ENCODE assay signal across 8 cellular contexts in genomic region chr4:52713456-52713937, GRCh38. TPM values are rescaled to one million over a fixed set of nuclear protein-coding genes. Genes with fewer than 3 reads are reported as not detected.
DNase-seq lines count a peak whose midpoint lies in the region; ATAC-seq and TF ChIP-seq lines count a peak whose summit lies in the region.

No MANE protein-coding gene starts in this region.

- intact Hi-C loops in Panc1 (cut with micrococcal nuclease; ENCODE audit: unreplicated experiment) (no loop called here), prostate gland (cut with DNase I) (loop anchor here (5.0 kb wide), 1 partner anchor 56 kb away; the partner anchor contains the start of gene USP46)

- TF ChIP-seq CTCF in GM12875 (IDR thresholded peaks at IDR 0.05; ENCODE audit: borderline replicate concordance, insufficient read depth, low read depth, low read length): no peak
- TF ChIP-seq CTCF in Panc1 (IDR thresholded peaks at IDR 0.05): no peak
- TF ChIP-seq CTCF in prostate gland (IDR thresholded peaks at IDR 0.05): no peak

- H3K9me3 ChIP-seq in Panc1 (ENCODE audit: control insufficient read depth, insufficient read depth, low read depth, low read length) (no peaks in the 10 kb centered on the region), prostate gland (no peaks in the 10 kb centered on the region)

- 56% methylated on average over 12 of the region's 12 CpGs for WGBS in prostate gland

- DNase-seq in Panc1 (ENCODE audit: low read depth, low spot score) (no peak), erythroblast (lab: John Stamatoyannopoulos, UW) (peak; percentile 50 to 61), prostate gland (ENCODE audit: low spot score) (no peak), COLO829 (ENCODE audit: low spot score) (no peak), G401 (ENCODE audit: low spot score) (no peak), C1 segment of cervical spinal cord (lab: John Stamatoyannopoulos, UW) (no peak)

- BruUV-seq in Panc1 (replicated peaks; lab: Mats Ljungman, UMichigan): no TSS peak

- H3K4me3 ChIP-seq in GM12875 (ENCODE audit: low read depth, low read length) (peak overlapping the region; percentile 91), Panc1 (ENCODE audit: low read depth in 2 of 2, low read length in 2 of 2) (peak overlapping the region; percentile 78 to 80), prostate gland (peak overlapping the region; percentile 88 to 96)

- H3K27me3 ChIP-seq in Panc1 (ENCODE audit: control insufficient read depth, insufficient read depth, low read length): no peaks in the 10 kb centered on the region
- H3K27me3 ChIP-seq in prostate gland (replicated peaks; ENCODE audit: insufficient read depth): no peaks in the 10 kb centered on the region

- H3K4me1 ChIP-seq in Panc1 (ENCODE audit: control insufficient read depth, insufficient read depth, low read length) (peaks cover 13% of the 10 kb centered on the region), prostate gland (replicated peaks) (peaks cover 2% of the 10 kb centered on the region)

- H3K27ac ChIP-seq in Panc1 (ENCODE audit: low read length): peak overlapping the region; percentile 86
- H3K27ac ChIP-seq in prostate gland: peak overlapping the region; percentile 90 to 91

- in situ Hi-C loops in Panc1 (cut with HindIII; ENCODE audit: low pct_unique_long_range_greater_than_20kb, low sequenced_read_pairs) (no loop called here), G401 (cut with HindIII; ENCODE audit: low sequenced_read_pairs) (no loop called here)

- CTCF ChIA-PET in Panc1 (lab: Charles Lee): no interaction called here

- H3K36me3 ChIP-seq in Panc1 (ENCODE audit: control insufficient read depth, insufficient read depth, low read length) (peaks cover 14% of the 10 kb centered on the region), prostate gland (no peaks in the 10 kb centered on the region)

- POLR2A ChIA-PET in Panc1 (lab: Charles Lee): no interaction called here

- TF ChIP-seq POLR2A in erythroblast (IDR thresholded peaks at IDR 0.05; ENCODE audit: low read length) (no peak), prostate gland (IDR thresholded peaks at IDR 0.05) (no peak)

- ATAC-seq in Panc1 (no peak), GM18519 (IDR thresholded peaks at IDR 0.05; ENCODE audit: low FRiP score, unreplicated experiment) (no peak)

RNA-seq across cellular contexts. Expression of gene ERVMER34-1, which starts 37.7 kb away (rescaled TPM):
- total RNA-seq in Panc1 (2021; ENCODE audit: unreplicated experiment) (0.67 TPM), prostate gland (1 to 10 TPM; 1.2 to 1.4 TPM)
- 0.13 TPM for polyA plus RNA-seq in Panc1 (2012; ENCODE audit: insufficient read length)
- total RNA-seq in G401 (2014; rRNA removed; shearing (Covaris generic)): not detected in 2 replicates

RNA-seq across cellular contexts. Expression of gene USP46, which starts 54.4 kb away (rescaled TPM):
- 15.5 TPM for total RNA-seq in Panc1 (2021; ENCODE audit: unreplicated experiment)
- polyA plus RNA-seq in Panc1 (2012; ENCODE audit: insufficient read length): 7.2 TPM
- total RNA-seq in prostate gland: 10 to 100 TPM in 1 of 2 donors, 1 to 10 TPM in 1; 9.2 to 26.3 TPM
- 11.5 and 13.0 TPM in 2 replicates for total RNA-seq in G401 (2014; rRNA removed; shearing (Covaris generic))

Comparison
In these comparisons a context has a peak if more than half of its experiments do, and no peak if none do; other contexts are left out.
1. DNase-seq: peak in erythroblast (2 of 2); none in Panc1 (single experiment), prostate gland (single experiment), COLO829 (single experiment), G401 (single experiment) and C1 segment of cervical spinal cord (0 of 14).
2. Peak in every context shown above with its lines, with median percentiles within 50 percentile points of each other: H3K4me3 ChIP-seq.